21 cellular contexts compared by ENCODE assay signal in the genomic region with DNA sequence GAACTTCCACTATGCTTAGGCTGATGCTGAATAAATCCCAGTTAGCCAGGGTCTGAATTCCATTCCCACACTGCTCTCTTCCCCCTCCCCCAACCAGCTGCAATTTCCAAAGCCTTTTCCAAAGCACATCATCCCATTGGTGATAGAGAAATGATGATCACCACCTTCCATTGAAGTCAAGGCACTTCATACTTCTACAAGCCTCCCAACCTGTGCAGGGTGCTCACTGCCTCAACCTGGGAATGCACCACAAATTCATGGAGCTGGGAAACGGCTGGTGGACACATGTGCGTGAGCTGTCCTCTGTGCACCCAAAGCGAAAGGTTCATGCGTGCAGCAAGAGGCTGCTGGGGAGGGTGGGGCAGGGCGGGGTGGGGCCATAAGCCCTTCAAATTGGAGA.
"Had no signal": no experiment of that assay in that cellular context is flagged by ENCODE, and none has a peak within 500 bp of the region (broad histone marks: within the 10 kb centered on the region; RNA-seq: fewer than 3 reads in every experiment).

No MANE protein-coding gene starts in this region.

- H3K27ac ChIP-seq: RWPE1 had no signal

- H3K9me2 ChIP-seq: SK-N-SH had no signal

- H3K9me3 ChIP-seq: MG63, SK-N-SH had no signal

- ATAC-seq: HepG2 had no signal

- H3K36me3 ChIP-seq: MG63 had no signal

- H3K4me3 ChIP-seq: MG63 had no signal

- H3K4me2 ChIP-seq: SK-N-SH had no signal

- H3K27me3 ChIP-seq: MG63 had no signal

- DNase-seq: IMR-90, Karpas-422, KG1, MG63, NCI-H1092, NCI-H1105 treated with DMSO at 0.1 percent for 48 hours, NCI-H1417 treated with DMSO at 0.1 percent for 48 hours, NCI-H146, NCI-H1694 treated with DMSO at 0.1 percent for 48 hours, NCI-H1930, NCI-H2081, NCI-H2107, NCI-H2227 treated with DMSO at 0.1 percent for 48 hours, NCI-H524, NCI-H526 treated with DMSO at 0.1 percent for 48 hours, NCI-H748 treated with DMSO at 0.1 percent for 48 hours, SHP77, SK-N-SH, SW 1271 had no signal
